22 cellular contexts compared by ENCODE assay signal in the genomic region with DNA sequence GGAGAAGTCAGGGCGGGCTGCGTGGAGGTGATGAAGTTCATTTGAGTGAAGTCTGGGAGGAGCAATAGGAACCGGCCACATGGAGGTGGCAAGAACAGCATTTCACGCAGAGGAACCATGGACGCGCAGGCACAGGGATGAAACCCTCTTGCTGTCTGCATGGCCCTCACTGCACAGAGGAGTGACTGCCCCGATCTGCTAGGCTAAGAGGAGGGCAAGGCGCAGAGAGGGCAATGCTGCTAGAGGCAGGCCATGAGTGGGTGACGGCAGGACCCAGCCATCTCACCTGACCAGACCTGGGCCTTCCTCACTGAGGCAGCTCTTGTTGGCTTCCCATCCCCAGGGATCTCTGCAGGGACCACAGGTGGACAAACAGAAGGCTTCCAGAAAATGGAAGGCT.
"Had no signal": no experiment of that assay in that cellular context is flagged by ENCODE, and none has a peak within 500 bp of the region (broad histone marks: within the 10 kb centered on the region; RNA-seq: fewer than 3 reads in every experiment).

No MANE protein-coding gene starts in this region.

- DNase-seq: colonic mucosa; dermis blood vessel endothelial cell; erythroblast; foreskin melanocyte; heart left ventricle; hypothalamus; mammary epithelial cell; mucosa of descending colon; naive thymus-derived CD8-positive, alpha-beta T cell; occipital lobe; pancreas; psoas muscle; retina; right lobe of liver; stimulated activated CD4-positive, alpha-beta T cell treated with anti-CD3 and anti-CD28 coated beads, Interleukin-4, amount 100 ng/mL, for 1 hour; stimulated activated CD8-positive, alpha-beta memory T cell treated with anti-CD3 and anti-CD28 coated beads, Interleukin-4, amount 100 ng/mL, for 48 hours; tibial artery had no signal

- H3K4me1 ChIP-seq: colonic mucosa, pancreas, psoas muscle, right lobe of liver, tibial artery, upper lobe of right lung had no signal

- H3K4me3 Mint-ChIP-seq: naive thymus-derived CD8-positive, alpha-beta T cell; neural crest cell; stimulated activated memory B cell treated with anti-CD40 and anti-IgM and Interleukin-4, amounts not matched to agents 10 μg/mL and 1 μg/mL and 100 μg/mL, for 72 hours had no signal

- H3K27me3 ChIP-seq: pancreas, right lobe of liver, vagina had no signal

- H3K9me3 ChIP-seq: colonic mucosa, heart left ventricle, mucosa of descending colon, pancreas, psoas muscle, right lobe of liver, tibial artery, upper lobe of right lung, vagina had no signal

- H3K27ac ChIP-seq: colonic mucosa, heart left ventricle, pancreas, psoas muscle, right lobe of liver, tibial artery, upper lobe of right lung, vagina had no signal

- ATAC-seq: heart left ventricle; left lobe of liver; mucosa of descending colon; naive thymus-derived CD8-positive, alpha-beta T cell; pancreas; psoas muscle; right lobe of liver; upper lobe of right lung had no signal

- H3K4me3 ChIP-seq: colonic mucosa, heart left ventricle, mucosa of descending colon, pancreas, psoas muscle, right lobe of liver, tibial artery, upper lobe of right lung, vagina had no signal

- H3K4me1 Mint-ChIP-seq: stimulated activated memory B cell treated with anti-CD40 and anti-IgM and Interleukin-4, amounts not matched to agents 10 μg/mL and 1 μg/mL and 100 μg/mL, for 72 hours had no signal

- H3K36me3 ChIP-seq: colonic mucosa, heart left ventricle, pancreas, right lobe of liver, tibial artery, upper lobe of right lung, vagina had no signal

- H3K9me3 Mint-ChIP-seq: neural crest cell had no signal

- H3K27ac Mint-ChIP-seq: stimulated activated memory B cell treated with anti-CD40 and anti-IgM and Interleukin-4, amounts not matched to agents 10 μg/mL and 1 μg/mL and 100 μg/mL, for 72 hours had no signal

- H3K36me3 Mint-ChIP-seq: naive thymus-derived CD8-positive, alpha-beta T cell; stimulated activated memory B cell treated with anti-CD40 and anti-IgM and Interleukin-4, amounts not matched to agents 10 μg/mL and 1 μg/mL and 100 μg/mL, for 72 hours had no signal
